Comparison of ENCODE assay signal across 16 cellular contexts in the genomic region with DNA sequence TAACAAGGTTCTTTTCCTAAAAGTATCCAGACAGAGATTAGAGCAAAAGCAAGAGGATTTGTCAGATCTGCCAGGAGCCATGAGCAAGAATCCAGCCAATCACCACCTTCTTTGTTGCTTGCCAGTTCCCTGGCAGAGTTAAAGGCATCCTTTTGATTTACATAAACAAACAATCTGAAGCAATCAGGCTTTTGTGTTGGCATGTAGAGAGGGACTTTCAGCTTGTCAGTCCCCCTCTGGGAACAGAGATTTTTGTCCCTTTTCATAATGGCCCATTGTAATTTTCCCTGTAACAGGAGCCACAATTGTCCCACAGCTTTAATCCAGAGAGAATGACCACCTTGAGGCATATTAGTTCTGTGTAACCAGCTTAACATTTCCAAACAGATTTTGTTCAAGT. TPM values are rescaled to one million over a fixed set of nuclear protein-coding genes. Genes with fewer than 3 reads are reported as not detected.
DNase-seq lines count a peak whose midpoint lies in the region; ATAC-seq and TF ChIP-seq lines count a peak whose summit lies in the region.
"Had no signal": no experiment of that assay in that cellular context is flagged by ENCODE, and none has a peak within 500 bp of the region (broad histone marks: within the 10 kb centered on the region; RNA-seq: fewer than 3 reads in every experiment).

A gene with protein sequence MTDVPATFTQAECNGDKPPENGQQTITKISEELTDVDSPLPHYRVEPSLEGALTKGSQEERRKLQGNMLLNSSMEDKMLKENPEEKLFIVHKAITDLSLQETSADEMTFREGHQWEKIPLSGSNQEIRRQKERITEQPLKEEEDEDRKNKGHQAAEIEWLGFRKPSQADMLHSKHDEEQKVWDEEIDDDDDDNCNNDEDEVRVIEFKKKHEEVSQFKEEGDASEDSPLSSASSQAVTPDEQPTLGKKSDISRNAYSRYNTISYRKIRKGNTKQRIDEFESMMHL (minus strand): TSS at position 39 of the 400 bp plus-strand sequence. CDS start 182 bp downstream, outside the sequence.

- H3K27me3 ChIP-seq in layer of hippocampus (ENCODE audit: control insufficient read depth, insufficient read depth, low read length): no peaks in the 10 kb centered on the region
- H3K27me3 ChIP-seq: esophagus muscularis mucosa, right atrium auricular region had no signal

- no peak for TF ChIP-seq CTCF in mesothelial cell of epicardium (IDR thresholded peaks at IDR 0.05; ENCODE audit: unreplicated experiment)

- H3K4me1 Mint-ChIP-seq in mesothelial cell of epicardium: peaks cover 2% of the 10 kb centered on the region

- no peak within 1 kb of the TSS for H3K27ac Mint-ChIP-seq in mesothelial cell of epicardium

- H3K27ac ChIP-seq in layer of hippocampus (ENCODE audit: low read depth, low read length): peak within 1 kb of the TSS; percentile 90
- H3K27ac ChIP-seq: esophagus muscularis mucosa had no signal

- no peaks in the 10 kb centered on the region for H3K9me3 Mint-ChIP-seq in mesothelial cell of epicardium

- DNase-seq in COLO829 (ENCODE audit: low spot score): peak; percentile 29
- peak; percentile 59 for DNase-seq in NCI-H146 (lab: John Stamatoyannopoulos, UW)
- DNase-seq in anterior cingulate cortex (lab: John Stamatoyannopoulos, UW): peak in 39 of 58 donors; percentile 3 to 92 (median 44)
- DNase-seq in mesenteric fat pad (ENCODE audit: low spot score): no peak
- DNase-seq in DMS53 (lab: John Stamatoyannopoulos, UW): no peak
- no peak for DNase-seq in mesothelial cell of epicardium (ENCODE audit: low spot score in 2 of 2, unreplicated experiment in 2 of 2)
- DNase-seq: activated CD4-positive, alpha-beta T cell treated with anti-CD3 and anti-CD28 coated beads for 4 hours; activated effector memory CD4-positive, alpha-beta T cell treated with Interleukin-2 at 50 U/mL for 16 hours; central memory CD4-positive, alpha-beta T cell; stimulated activated CD4-positive, alpha-beta T cell treated with anti-CD3 and anti-CD28 coated beads, Interleukin-4, amount 100 ng/mL, for 4 hours had no signal

- ATAC-seq in HG03025 (IDR thresholded peaks at IDR 0.05; ENCODE audit: low FRiP score, unreplicated experiment): no peak

- no peak within 1 kb of the TSS for H3K4me3 Mint-ChIP-seq in mesothelial cell of epicardium

- H3K27me3 Mint-ChIP-seq in mesothelial cell of epicardium (ENCODE audit: low read depth): peaks cover 4% of the 10 kb centered on the region

- H3K36me3 Mint-ChIP-seq in mesothelial cell of epicardium: no peaks in the 10 kb centered on the region

RNA-seq across cellular contexts. Expression of the gene that starts here (rescaled TPM):
- 0.32 TPM for total RNA-seq in mesenteric fat pad
- not detected in 3 replicates for total RNA-seq in mesothelial cell of epicardium
- total RNA-seq: MCF 10A, mucosa of gallbladder, right atrium auricular region had no signal

Comparison
In these comparisons a context has a peak if more than half of its experiments do, and no peak if none do; other contexts are left out.
1. DNase-seq: peak in COLO829 (single experiment), NCI-H146 (single experiment) and anterior cingulate cortex (39 of 58); none in mesenteric fat pad (single experiment), DMS53 (single experiment) and mesothelial cell of epicardium (0 of 2).